ENCODE assay signal across 32 cellular contexts in genomic region chr11:125675196-125675595, GRCh38. TPM values are rescaled to one million over a fixed set of nuclear protein-coding genes. Genes with fewer than 3 reads are reported as not detected.
"Had no signal": no experiment of that assay in that cellular context is flagged by ENCODE, and none has a peak within 500 bp of the region (broad histone marks: within the 10 kb centered on the region; RNA-seq: fewer than 3 reads in every experiment).

No MANE protein-coding gene starts in this region.

- H3K36me3 ChIP-seq: left ventricle myocardium inferior, ovary, right atrium auricular region, right lobe of liver, thyroid gland, transverse colon, upper lobe of left lung, vagina had no signal

- H3K4me2 ChIP-seq: smooth muscle cell had no signal

- ATAC-seq: naive thymus-derived CD4-positive, alpha-beta T cell; natural killer cell treated with Interleukin-12 subunit alpha and Interleukin-12 subunit beta and Interleukin-15 and Interleukin-18, amount 100 ng/mL, for 72 hours; right lobe of liver; stimulated activated naive B cell treated with anti-CD40 and anti-IgM and Interleukin-4, amounts not matched to agents 10 μg/mL and 1 μg/mL and 100 μg/mL, for 72 hours; stimulated activated naive CD8-positive, alpha-beta T cell treated with anti-CD3 and anti-CD28 coated beads, Interleukin-15, Interleukin-2, amounts not matched to agents 100 U/mL and 50 U/mL, for 24 hours had no signal

- H3K9me3 ChIP-seq: left ventricle myocardium inferior, ovary, right atrium auricular region, right lobe of liver, stomach, testis, thyroid gland, transverse colon, upper lobe of left lung, vagina had no signal

- H3K4me1 ChIP-seq: left ventricle myocardium inferior, right atrium auricular region, right lobe of liver, stomach, testis, thyroid gland, transverse colon, upper lobe of left lung, vagina had no signal

- H3K4me3 ChIP-seq: left ventricle myocardium inferior, lung, ovary, right atrium auricular region, right lobe of liver, smooth muscle cell, stomach, testis, thyroid gland, transverse colon, upper lobe of left lung, vagina had no signal

- DNase-seq: hypothalamus; immature natural killer cell; islet precursor cell; left ventricle myocardium inferior; mesendoderm; naive thymus-derived CD4-positive, alpha-beta T cell; ovary; right lobe of liver; stimulated activated CD4-positive, alpha-beta T cell treated with anti-CD3 and anti-CD28 coated beads, Interleukin-1b, Interleukin-23, amount 100 ng/mL, for 48 hours; stimulated activated CD4-positive, alpha-beta T cell treated with anti-CD3 and anti-CD28 coated beads, Interleukin-2, amount 100 ng/mL, for 48 hours; stimulated activated CD4-positive, alpha-beta T cell treated with anti-CD3 and anti-CD28 coated beads, Interleukin-4, amount 100 ng/mL, for 4 hours; stimulated activated CD8-positive, alpha-beta memory T cell treated with anti-CD3 and anti-CD28 coated beads, Interleukin-4, amount 100 ng/mL, for 48 hours; stimulated activated naive B cell treated with anti-CD40 and anti-IgM and Interleukin-4, amounts not matched to agents 10 μg/mL and 1 μg/mL and 100 μg/mL, for 72 hours; stimulated activated naive CD8-positive, alpha-beta T cell treated with anti-CD3 and anti-CD28 coated beads, Interleukin-15, Interleukin-2, amounts not matched to agents 100 U/mL and 50 U/mL, for 24 hours; stomach; testis; thyroid gland; transverse colon; upper lobe of left lung had no signal

- H3K27me3 ChIP-seq: ovary, right atrium auricular region, right lobe of liver, stomach, testis, thyroid gland, transverse colon, upper lobe of left lung, vagina had no signal

- H3K27ac ChIP-seq: left ventricle myocardium inferior, ovary, right atrium auricular region, right lobe of liver, stomach, testis, thyroid gland, transverse colon, upper lobe of left lung, vagina had no signal

RNA-seq across cellular contexts. Expression of gene ACRV1, which starts 5.5 kb away (rescaled TPM):
- total RNA-seq: kidney epithelial cell; left ventricle myocardium inferior; lower leg skin; lung; mononuclear cell; myocyte; naive thymus-derived CD4-positive, alpha-beta T cell; natural killer cell treated with Interleukin-12 subunit alpha and Interleukin-12 subunit beta and Interleukin-15 and Interleukin-18, amount 100 ng/mL, for 72 hours; omental fat pad; ovary; pulmonary artery endothelial cell; renal cortical epithelial cell; right atrium auricular region; right lobe of liver; smooth muscle cell; stomach; thyroid gland; transverse colon; upper lobe of left lung; urinary bladder; vagina had no signal
- polyA plus RNA-seq: immature natural killer cell; lung; naive thymus-derived CD4-positive, alpha-beta T cell; ovary; stomach had no signal
